In genomic region chr2:164764996-164765395, GRCh38 we compare ENCODE assay signal across 18 cellular contexts.
"Had no signal": no experiment of that assay in that cellular context is flagged by ENCODE, and none has a peak within 500 bp of the region (broad histone marks: within the 10 kb centered on the region; RNA-seq: fewer than 3 reads in every experiment).

No MANE protein-coding gene starts in this region.

- H3K27me3 Mint-ChIP-seq: activated B cell treated with CpG ODN at 0.5 μM for 24 hours; activated naive CD8-positive, alpha-beta T cell treated with anti-CD3 and anti-CD28 coated beads, Interleukin-2, amount 10 ng/mL, durations not matched to agents 7 days and 5 days had no signal

- H3K4me1 ChIP-seq: sigmoid colon, upper lobe of right lung had no signal

- DNase-seq: activated B cell treated with CpG ODN at 0.5 μM for 24 hours; activated CD4-positive, alpha-beta T cell treated with anti-CD3 and anti-CD28 coated beads for 48 hours; activated CD8-positive, alpha-beta memory T cell treated with anti-CD3 and anti-CD28 coated beads, Interleukin-2, amount 50 U/mL, for 48 hours; activated naive CD4-positive, alpha-beta T cell; activated naive CD8-positive, alpha-beta T cell treated with anti-CD3 and anti-CD28 coated beads, Interleukin-2, amount 10 ng/mL, durations not matched to agents 7 days and 5 days; anterior cingulate cortex; sigmoid colon; stimulated activated CD4-positive, alpha-beta T cell treated with anti-CD3 and anti-CD28 coated beads, Interleukin-1b, Interleukin-23, amount 100 ng/mL, for 48 hours; T-helper 2 cell; upper lobe of right lung had no signal

- H3K4me1 Mint-ChIP-seq: activated naive CD8-positive, alpha-beta T cell treated with anti-CD3 and anti-CD28 coated beads, Interleukin-2, amount 10 ng/mL, durations not matched to agents 7 days and 5 days; neural crest cell had no signal

- H3K4me3 Mint-ChIP-seq: activated B cell treated with CpG ODN at 0.5 μM for 24 hours; activated naive CD8-positive, alpha-beta T cell treated with anti-CD3 and anti-CD28 coated beads, Interleukin-2, amount 10 ng/mL, durations not matched to agents 7 days and 5 days; neural crest cell had no signal

- H3K27ac ChIP-seq: cardiac muscle cell, gastroesophageal sphincter, sigmoid colon, thoracic aorta, upper lobe of right lung had no signal

- H3K9me3 ChIP-seq: gastroesophageal sphincter, sigmoid colon, thoracic aorta, upper lobe of right lung had no signal

- H3K4me3 ChIP-seq: cardiac muscle cell, gastroesophageal sphincter, lung, sigmoid colon, thoracic aorta, upper lobe of right lung had no signal

- FAIRE-seq: endometrium, islet of Langerhans, TTC549 had no signal

- H3K36me3 ChIP-seq: cardiac muscle cell, gastroesophageal sphincter, sigmoid colon, thoracic aorta, upper lobe of right lung had no signal

- H3K27me3 ChIP-seq: cardiac muscle cell, gastroesophageal sphincter, sigmoid colon, upper lobe of right lung had no signal

- H3K27ac Mint-ChIP-seq: activated B cell treated with CpG ODN at 0.5 μM for 24 hours; activated naive CD8-positive, alpha-beta T cell treated with anti-CD3 and anti-CD28 coated beads, Interleukin-2, amount 10 ng/mL, durations not matched to agents 7 days and 5 days had no signal

- H3K36me3 Mint-ChIP-seq: activated naive CD8-positive, alpha-beta T cell treated with anti-CD3 and anti-CD28 coated beads, Interleukin-2, amount 10 ng/mL, durations not matched to agents 7 days and 5 days had no signal

- H3K9me3 Mint-ChIP-seq: activated B cell treated with CpG ODN at 0.5 μM for 24 hours; activated naive CD8-positive, alpha-beta T cell treated with anti-CD3 and anti-CD28 coated beads, Interleukin-2, amount 10 ng/mL, durations not matched to agents 7 days and 5 days; neural crest cell had no signal
